28 cellular contexts compared by ENCODE assay signal in the genomic region with DNA sequence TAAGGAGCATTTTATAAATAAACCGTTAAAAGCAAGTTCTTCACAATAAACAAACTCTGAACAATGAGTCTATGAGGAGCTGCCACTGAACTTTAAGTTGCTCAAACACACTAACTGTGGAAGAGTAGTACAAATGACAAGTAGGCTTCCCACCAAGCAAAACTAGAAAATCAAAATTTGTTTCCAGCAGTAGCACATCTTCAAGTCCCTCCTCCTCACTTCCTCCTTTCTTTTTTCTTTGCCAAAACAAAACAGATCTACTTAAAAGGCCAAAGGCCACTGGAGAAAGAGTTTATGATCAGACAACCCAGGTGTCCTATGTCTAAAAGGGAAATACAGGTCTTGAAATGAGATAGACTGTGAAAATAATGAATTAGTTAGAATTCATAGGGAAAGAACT. TPM values are rescaled to one million over a fixed set of nuclear protein-coding genes. Genes with fewer than 3 reads are reported as not detected.
DNase-seq lines count a peak whose midpoint lies in the region; ATAC-seq, FAIRE-seq and TF ChIP-seq lines count a peak whose summit lies in the region.
"Had no signal": no experiment of that assay in that cellular context is flagged by ENCODE, and none has a peak within 500 bp of the region (broad histone marks: within the 10 kb centered on the region; RNA-seq: fewer than 3 reads in every experiment).

No MANE protein-coding gene starts in this region.

- H3K36me3 Mint-ChIP-seq in glutamatergic neuron (ENCODE audit: unreplicated experiment) = no peaks in the 10 kb centered on the region
- H3K36me3 Mint-ChIP-seq: activated naive CD8-positive, alpha-beta T cell; CD4-positive, CD25-positive, alpha-beta regulatory T cell had no signal

- no peaks in the 10 kb centered on the region for H3K9me3 Mint-ChIP-seq in glutamatergic neuron (ENCODE audit: unreplicated experiment)
- H3K9me3 Mint-ChIP-seq: effector memory CD8-positive, alpha-beta T cell; H9 had no signal

- no peaks in the 10 kb centered on the region for H3K27me3 Mint-ChIP-seq in glutamatergic neuron (ENCODE audit: unreplicated experiment)

- no peak overlapping the region for H3K4me3 Mint-ChIP-seq in glutamatergic neuron (ENCODE audit: unreplicated experiment)
- H3K4me3 Mint-ChIP-seq: activated CD4-positive, alpha-beta T cell treated with anti-CD3 and anti-CD28 coated beads for 36 hours; activated CD8-positive, alpha-beta T cell treated with anti-CD3 and anti-CD28 coated beads, Interleukin-2, amount 10 ng/mL, durations not matched to agents 7 days and 5 days; activated naive CD8-positive, alpha-beta T cell; CD4-positive, CD25-positive, alpha-beta regulatory T cell; effector memory CD8-positive, alpha-beta T cell; H9 had no signal

- H3K4me3 ChIP-seq in RWPE2 (ENCODE audit: severe bottlenecking) (no peak overlapping the region), vagina (no peak overlapping the region)
- H3K4me3 ChIP-seq: cardiac muscle cell, coronary artery, esophagus muscularis mucosa, stomach, tibial artery had no signal

- no peak for DNase-seq in GM19239 (ENCODE audit: insufficient read length, low spot score)
- no peak for DNase-seq in RWPE2 (ENCODE audit: low spot score)
- no peak for DNase-seq in left colon
- no peak for DNase-seq in vagina (ENCODE audit: extremely low spot score in 2 of 2)
- DNase-seq in glutamatergic neuron = no peak
- DNase-seq: activated CD4-positive, alpha-beta T cell treated with anti-CD3 and anti-CD28 coated beads for 36 hours; activated CD8-positive, alpha-beta T cell treated with anti-CD3 and anti-CD28 coated beads, Interleukin-2, amount 10 ng/mL, durations not matched to agents 7 days and 5 days; anterior cingulate cortex; CD4-positive, CD25-positive, alpha-beta regulatory T cell; DMS 273 treated with DMSO at 0.1 percent for 48 hours; effector memory CD8-positive, alpha-beta T cell; H9; mesendoderm; NCI-H1417; NCI-H2081 treated with DMSO at 0.1 percent for 48 hours; NCI-H226; NCI-H748 treated with DMSO at 0.1 percent for 48 hours; SHP77; stomach; tibial artery had no signal

- H3K36me3 ChIP-seq in RWPE2 (ENCODE audit: low read depth) = no peaks in the 10 kb centered on the region
- no peaks in the 10 kb centered on the region for H3K36me3 ChIP-seq in vagina
- H3K36me3 ChIP-seq: cardiac muscle cell, esophagus muscularis mucosa, neutrophil, stomach, tibial artery had no signal

- H3K4me1 Mint-ChIP-seq in glutamatergic neuron (ENCODE audit: low read depth, unreplicated experiment) = no peaks in the 10 kb centered on the region
- H3K4me1 Mint-ChIP-seq: activated CD4-positive, alpha-beta T cell treated with anti-CD3 and anti-CD28 coated beads for 36 hours had no signal

- H3K4me1 ChIP-seq in RWPE2 (ENCODE audit: insufficient read depth, poor library complexity, severe bottlenecking) = peaks cover 47% of the 10 kb centered on the region
- peaks cover 6% of the 10 kb centered on the region for H3K4me1 ChIP-seq in vagina
- H3K4me1 ChIP-seq: tibial artery had no signal

- FAIRE-seq in GM19239 (lab: Jason Lieb, UNC) = peak; percentile 70
- FAIRE-seq: frontal cortex had no signal

- no peak for TF ChIP-seq POLR2A in vagina (IDR thresholded peaks at IDR 0.05)

- H3K27ac Mint-ChIP-seq in glutamatergic neuron (ENCODE audit: unreplicated experiment) = no peak overlapping the region
- H3K27ac Mint-ChIP-seq: activated CD4-positive, alpha-beta T cell treated with anti-CD3 and anti-CD28 coated beads for 36 hours; activated CD8-positive, alpha-beta T cell treated with anti-CD3 and anti-CD28 coated beads, Interleukin-2, amount 10 ng/mL, durations not matched to agents 7 days and 5 days; activated naive CD8-positive, alpha-beta T cell; CD4-positive, CD25-positive, alpha-beta regulatory T cell; effector memory CD8-positive, alpha-beta T cell; H9 had no signal

- ATAC-seq in RWPE2 (ENCODE audit: low read depth) (no peak), left colon (peak; percentile 14), HG03521 (IDR thresholded peaks at IDR 0.05; ENCODE audit: unreplicated experiment) (no peak), HG03039 (IDR thresholded peaks at IDR 0.05; ENCODE audit: unreplicated experiment) (no peak)
- ATAC-seq: activated CD4-positive, alpha-beta T cell treated with anti-CD3 and anti-CD28 coated beads for 36 hours; activated CD8-positive, alpha-beta T cell treated with anti-CD3 and anti-CD28 coated beads, Interleukin-2, amount 10 ng/mL, durations not matched to agents 7 days and 5 days; effector memory CD8-positive, alpha-beta T cell had no signal

- no peaks in the 10 kb centered on the region for H3K9me3 ChIP-seq in RWPE2 (ENCODE audit: severe bottlenecking)
- no peaks in the 10 kb centered on the region for H3K9me3 ChIP-seq in vagina
- H3K9me3 ChIP-seq: esophagus muscularis mucosa, neutrophil, stomach, tibial artery had no signal

- H3K27ac ChIP-seq in RWPE2 (ENCODE audit: poor library complexity, severe bottlenecking) = peak overlapping the region; percentile 97
- peak overlapping the region; percentile 17 for H3K27ac ChIP-seq in vagina
- H3K27ac ChIP-seq: cardiac muscle cell, coronary artery, esophagus muscularis mucosa, neutrophil, tibial artery had no signal

- H3K27me3 ChIP-seq in RWPE2 (ENCODE audit: insufficient read depth, poor library complexity, severe bottlenecking) = no peaks in the 10 kb centered on the region
- no peaks in the 10 kb centered on the region for H3K27me3 ChIP-seq in vagina
- H3K27me3 ChIP-seq: cardiac muscle cell, stomach, tibial artery had no signal

- no peak for TF ChIP-seq CTCF in RWPE2 (IDR thresholded peaks at IDR 0.05; ENCODE audit: poor library complexity, severe bottlenecking)
- no peak for TF ChIP-seq CTCF in vagina (IDR thresholded peaks at IDR 0.05)
- TF ChIP-seq CTCF in glutamatergic neuron (IDR thresholded peaks at IDR 0.05; ENCODE audit: partially characterized antibody, unreplicated experiment) = no peak

- intact Hi-C loops in left colon (cut with DNase I, micrococcal nuclease) (no loop called here), vagina (cut with DNase I) (no loop called here)

RNA-seq across cellular contexts. Expression of a gene that starts 17.1 kb away (rescaled TPM):
- total RNA-seq in left colon (10 to 100 TPM; 54.4 to 68.4 TPM), vagina (67.3 TPM), glutamatergic neuron (ENCODE audit: unreplicated experiment) (22.3 TPM)
